ENCODE assay signal across 14 cellular contexts in the genomic region with DNA sequence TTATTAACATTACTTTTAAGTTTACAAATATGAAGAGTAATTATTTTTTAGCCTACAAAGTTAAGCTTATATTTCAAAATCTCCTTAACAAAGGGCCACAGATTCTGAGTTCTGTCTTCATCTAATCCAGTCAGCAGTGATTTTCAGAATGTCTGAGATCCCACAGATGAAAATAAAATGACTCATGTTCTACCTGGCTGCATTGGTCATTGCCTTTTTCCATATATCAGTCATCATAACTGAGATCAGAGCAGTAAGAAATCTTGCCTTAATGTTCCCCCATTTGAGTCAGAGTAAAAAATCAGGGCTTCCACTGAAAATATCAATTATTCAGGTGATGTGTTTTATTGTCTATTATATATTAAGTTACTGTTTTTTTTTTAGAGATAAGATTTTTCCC.
DNase-seq lines count a peak whose midpoint lies in the region; ATAC-seq and FAIRE-seq lines count a peak whose summit lies in the region.
"Had no signal": no experiment of that assay in that cellular context is flagged by ENCODE, and none has a peak within 500 bp of the region (broad histone marks: within the 10 kb centered on the region; RNA-seq: fewer than 3 reads in every experiment).

No MANE protein-coding gene starts in this region.

- peak; percentile 24 for DNase-seq in kidney glomerular epithelial cell (lab: John Stamatoyannopoulos, UW)
- DNase-seq in GM19238 (ENCODE audit: insufficient read length, low spot score): no peak
- no peak for DNase-seq in urothelium cell line (ENCODE audit: low spot score)
- no peak for DNase-seq in NCI-H774 (lab: John Stamatoyannopoulos, UW)
- DNase-seq in effector CD8-positive, alpha-beta T cell (lab: John Stamatoyannopoulos, UW): no peak
- DNase-seq: activated naive CD8-positive, alpha-beta T cell treated with anti-CD3 and anti-CD28 coated beads for 36 hours; caudate nucleus; CD4-positive, alpha-beta T cell; NCI-H446 treated with DMSO at 0.1 percent for 48 hours; nephron progenitor cell had no signal

- FAIRE-seq in urothelium cell line (lab: Jason Lieb, UNC): no peak

- ATAC-seq in GM18867 (IDR thresholded peaks at IDR 0.05; ENCODE audit: unreplicated experiment): peak; percentile 48
- ATAC-seq in GM21619 (IDR thresholded peaks at IDR 0.05; ENCODE audit: unreplicated experiment): peak; percentile 46
- ATAC-seq in HG03135 (IDR thresholded peaks at IDR 0.05; ENCODE audit: unreplicated experiment): peak; percentile 54
- ATAC-seq: Panc1 had no signal
